1 cellular context compared by ENCODE assay signal in the genomic region with DNA sequence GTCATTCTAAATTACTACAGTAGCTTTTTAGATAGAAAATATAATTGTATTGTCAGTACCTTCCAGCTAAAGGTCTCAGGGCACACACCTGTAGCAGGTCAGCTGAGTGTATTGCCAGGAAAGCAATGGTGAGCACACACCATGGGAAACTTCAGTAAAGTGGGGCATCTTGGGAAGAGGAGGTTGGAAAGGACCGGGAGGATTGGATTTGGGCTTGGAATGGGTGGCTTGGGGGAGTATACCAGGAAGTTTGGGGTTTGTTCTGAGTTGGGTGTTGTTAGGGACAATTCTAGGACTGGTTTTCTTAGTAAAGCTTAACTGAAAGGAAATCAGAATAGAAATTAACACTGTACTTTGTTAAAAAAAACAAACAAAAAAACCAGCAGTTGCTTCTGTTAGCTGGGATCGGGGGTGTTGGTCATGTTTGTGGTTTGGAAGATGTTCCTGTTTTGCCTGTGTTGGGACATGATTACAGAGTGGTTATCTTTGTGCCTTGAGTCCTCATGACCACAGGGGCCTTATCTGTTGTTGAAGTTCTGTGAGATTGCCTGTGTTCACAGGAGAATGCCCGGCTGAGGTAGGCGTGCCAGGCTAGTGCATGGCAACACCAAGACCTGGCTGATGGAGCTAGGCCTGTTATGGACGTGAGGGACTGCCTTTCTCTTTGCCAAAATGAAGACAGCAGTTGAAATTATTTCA.
TF ChIP-seq lines count a peak whose summit lies in the region.

No MANE protein-coding gene starts in this region.

TF ChIP-seq in GM23338, 12 proteins besides CTCF, POLR2A, EP300 and RAD21 (continued from another document):
- TF ChIP-seq, protein P1, sequence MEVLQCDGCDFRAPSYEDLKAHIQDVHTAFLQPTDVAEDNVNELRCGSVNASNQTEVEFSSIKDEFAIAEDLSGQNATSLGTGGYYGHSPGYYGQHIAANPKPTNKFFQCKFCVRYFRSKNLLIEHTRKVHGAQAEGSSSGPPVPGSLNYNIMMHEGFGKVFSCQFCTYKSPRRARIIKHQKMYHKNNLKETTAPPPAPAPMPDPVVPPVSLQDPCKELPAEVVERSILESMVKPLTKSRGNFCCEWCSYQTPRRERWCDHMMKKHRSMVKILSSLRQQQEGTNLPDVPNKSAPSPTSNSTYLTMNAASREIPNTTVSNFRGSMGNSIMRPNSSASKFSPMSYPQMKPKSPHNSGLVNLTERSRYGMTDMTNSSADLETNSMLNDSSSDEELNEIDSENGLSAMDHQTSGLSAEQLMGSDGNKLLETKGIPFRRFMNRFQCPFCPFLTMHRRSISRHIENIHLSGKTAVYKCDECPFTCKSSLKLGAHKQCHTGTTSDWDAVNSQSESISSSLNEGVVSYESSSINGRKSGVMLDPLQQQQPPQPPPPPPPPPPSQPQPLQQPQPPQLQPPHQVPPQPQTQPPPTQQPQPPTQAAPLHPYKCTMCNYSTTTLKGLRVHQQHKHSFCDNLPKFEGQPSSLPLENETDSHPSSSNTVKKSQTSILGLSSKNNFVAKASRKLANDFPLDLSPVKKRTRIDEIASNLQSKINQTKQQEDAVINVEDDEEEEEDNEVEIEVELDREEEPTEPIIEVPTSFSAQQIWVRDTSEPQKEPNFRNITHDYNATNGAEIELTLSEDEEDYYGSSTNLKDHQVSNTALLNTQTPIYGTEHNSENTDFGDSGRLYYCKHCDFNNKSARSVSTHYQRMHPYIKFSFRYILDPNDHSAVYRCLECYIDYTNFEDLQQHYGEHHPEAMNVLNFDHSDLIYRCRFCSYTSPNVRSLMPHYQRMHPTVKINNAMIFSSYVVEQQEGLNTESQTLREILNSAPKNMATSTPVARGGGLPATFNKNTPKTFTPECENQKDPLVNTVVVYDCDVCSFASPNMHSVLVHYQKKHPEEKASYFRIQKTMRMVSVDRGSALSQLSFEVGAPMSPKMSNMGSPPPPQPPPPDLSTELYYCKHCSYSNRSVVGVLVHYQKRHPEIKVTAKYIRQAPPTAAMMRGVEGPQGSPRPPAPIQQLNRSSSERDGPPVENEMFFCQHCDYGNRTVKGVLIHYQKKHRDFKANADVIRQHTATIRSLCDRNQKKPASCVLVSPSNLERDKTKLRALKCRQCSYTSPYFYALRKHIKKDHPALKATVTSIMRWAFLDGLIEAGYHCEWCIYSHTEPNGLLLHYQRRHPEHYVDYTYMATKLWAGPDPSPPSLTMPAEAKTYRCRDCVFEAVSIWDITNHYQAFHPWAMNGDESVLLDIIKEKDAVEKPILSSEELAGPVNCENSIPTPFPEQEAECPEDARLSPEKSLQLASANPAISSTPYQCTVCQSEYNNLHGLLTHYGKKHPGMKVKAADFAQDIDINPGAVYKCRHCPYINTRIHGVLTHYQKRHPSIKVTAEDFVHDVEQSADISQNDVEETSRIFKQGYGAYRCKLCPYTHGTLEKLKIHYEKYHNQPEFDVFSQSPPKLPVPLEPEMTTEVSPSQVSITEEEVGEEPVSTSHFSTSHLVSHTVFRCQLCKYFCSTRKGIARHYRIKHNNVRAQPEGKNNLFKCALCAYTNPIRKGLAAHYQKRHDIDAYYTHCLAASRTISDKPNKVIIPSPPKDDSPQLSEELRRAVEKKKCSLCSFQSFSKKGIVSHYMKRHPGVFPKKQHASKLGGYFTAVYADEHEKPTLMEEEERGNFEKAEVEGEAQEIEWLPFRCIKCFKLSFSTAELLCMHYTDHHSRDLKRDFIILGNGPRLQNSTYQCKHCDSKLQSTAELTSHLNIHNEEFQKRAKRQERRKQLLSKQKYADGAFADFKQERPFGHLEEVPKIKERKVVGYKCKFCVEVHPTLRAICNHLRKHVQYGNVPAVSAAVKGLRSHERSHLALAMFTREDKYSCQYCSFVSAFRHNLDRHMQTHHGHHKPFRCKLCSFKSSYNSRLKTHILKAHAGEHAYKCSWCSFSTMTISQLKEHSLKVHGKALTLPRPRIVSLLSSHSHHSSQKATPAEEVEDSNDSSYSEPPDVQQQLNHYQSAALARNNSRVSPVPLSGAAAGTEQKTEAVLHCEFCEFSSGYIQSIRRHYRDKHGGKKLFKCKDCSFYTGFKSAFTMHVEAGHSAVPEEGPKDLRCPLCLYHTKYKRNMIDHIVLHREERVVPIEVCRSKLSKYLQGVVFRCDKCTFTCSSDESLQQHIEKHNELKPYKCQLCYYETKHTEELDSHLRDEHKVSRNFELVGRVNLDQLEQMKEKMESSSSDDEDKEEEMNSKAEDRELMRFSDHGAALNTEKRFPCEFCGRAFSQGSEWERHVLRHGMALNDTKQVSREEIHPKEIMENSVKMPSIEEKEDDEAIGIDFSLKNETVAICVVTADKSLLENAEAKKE (CRISPR knock-in tag; IDR thresholded peaks at IDR 0.05) = no peak
- TF ChIP-seq EZH2phosphoT487 (IDR thresholded peaks at IDR 0.05; ENCODE audit: unreplicated experiment) = no peak
- TF ChIP-seq, protein P2, sequence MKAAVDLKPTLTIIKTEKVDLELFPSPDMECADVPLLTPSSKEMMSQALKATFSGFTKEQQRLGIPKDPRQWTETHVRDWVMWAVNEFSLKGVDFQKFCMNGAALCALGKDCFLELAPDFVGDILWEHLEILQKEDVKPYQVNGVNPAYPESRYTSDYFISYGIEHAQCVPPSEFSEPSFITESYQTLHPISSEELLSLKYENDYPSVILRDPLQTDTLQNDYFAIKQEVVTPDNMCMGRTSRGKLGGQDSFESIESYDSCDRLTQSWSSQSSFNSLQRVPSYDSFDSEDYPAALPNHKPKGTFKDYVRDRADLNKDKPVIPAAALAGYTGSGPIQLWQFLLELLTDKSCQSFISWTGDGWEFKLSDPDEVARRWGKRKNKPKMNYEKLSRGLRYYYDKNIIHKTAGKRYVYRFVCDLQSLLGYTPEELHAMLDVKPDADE (IDR thresholded peaks at IDR 0.05) = no peak
- TF ChIP-seq STAT1 (IDR thresholded peaks at IDR 0.05; ENCODE audit: unreplicated experiment) = no peak
- no peak for TF ChIP-seq CREB1 (CRISPR knock-in tag; IDR thresholded peaks at IDR 0.05; ENCODE audit: low read depth)
- TF ChIP-seq, protein P3, sequence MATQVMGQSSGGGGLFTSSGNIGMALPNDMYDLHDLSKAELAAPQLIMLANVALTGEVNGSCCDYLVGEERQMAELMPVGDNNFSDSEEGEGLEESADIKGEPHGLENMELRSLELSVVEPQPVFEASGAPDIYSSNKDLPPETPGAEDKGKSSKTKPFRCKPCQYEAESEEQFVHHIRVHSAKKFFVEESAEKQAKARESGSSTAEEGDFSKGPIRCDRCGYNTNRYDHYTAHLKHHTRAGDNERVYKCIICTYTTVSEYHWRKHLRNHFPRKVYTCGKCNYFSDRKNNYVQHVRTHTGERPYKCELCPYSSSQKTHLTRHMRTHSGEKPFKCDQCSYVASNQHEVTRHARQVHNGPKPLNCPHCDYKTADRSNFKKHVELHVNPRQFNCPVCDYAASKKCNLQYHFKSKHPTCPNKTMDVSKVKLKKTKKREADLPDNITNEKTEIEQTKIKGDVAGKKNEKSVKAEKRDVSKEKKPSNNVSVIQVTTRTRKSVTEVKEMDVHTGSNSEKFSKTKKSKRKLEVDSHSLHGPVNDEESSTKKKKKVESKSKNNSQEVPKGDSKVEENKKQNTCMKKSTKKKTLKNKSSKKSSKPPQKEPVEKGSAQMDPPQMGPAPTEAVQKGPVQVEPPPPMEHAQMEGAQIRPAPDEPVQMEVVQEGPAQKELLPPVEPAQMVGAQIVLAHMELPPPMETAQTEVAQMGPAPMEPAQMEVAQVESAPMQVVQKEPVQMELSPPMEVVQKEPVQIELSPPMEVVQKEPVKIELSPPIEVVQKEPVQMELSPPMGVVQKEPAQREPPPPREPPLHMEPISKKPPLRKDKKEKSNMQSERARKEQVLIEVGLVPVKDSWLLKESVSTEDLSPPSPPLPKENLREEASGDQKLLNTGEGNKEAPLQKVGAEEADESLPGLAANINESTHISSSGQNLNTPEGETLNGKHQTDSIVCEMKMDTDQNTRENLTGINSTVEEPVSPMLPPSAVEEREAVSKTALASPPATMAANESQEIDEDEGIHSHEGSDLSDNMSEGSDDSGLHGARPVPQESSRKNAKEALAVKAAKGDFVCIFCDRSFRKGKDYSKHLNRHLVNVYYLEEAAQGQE (IDR thresholded peaks at IDR 0.05; ENCODE audit: unreplicated experiment) = no peak
- no peak for TF ChIP-seq ZNF114 (CRISPR knock-in tag; IDR thresholded peaks at IDR 0.05)
- no peak for TF ChIP-seq NANOG (IDR thresholded peaks at IDR 0.05; ENCODE audit: borderline replicate concordance)
